In the genomic region with DNA sequence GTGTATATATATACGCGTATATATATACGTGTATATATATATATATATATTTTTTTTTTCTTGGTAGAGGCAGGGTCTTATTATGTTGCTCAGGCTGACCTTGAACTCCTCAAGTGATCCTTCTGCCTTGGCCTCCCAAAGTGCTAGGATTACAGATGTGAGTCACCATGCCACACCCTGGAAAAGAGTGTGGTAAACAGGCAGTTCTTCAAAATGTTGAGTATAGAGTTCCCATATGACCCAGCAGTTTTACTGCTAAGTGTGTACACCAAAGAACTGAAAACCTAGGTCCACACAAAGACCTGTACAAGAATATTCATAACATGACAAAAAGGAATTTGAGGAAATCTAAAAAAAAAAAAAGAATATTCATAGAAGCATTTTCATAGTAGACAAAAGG, we compare ENCODE assay signal across 21 cellular contexts.
DNase-seq lines count a peak whose midpoint lies in the region; ATAC-seq, FAIRE-seq and TF ChIP-seq lines count a peak whose summit lies in the region.
"Had no signal": no experiment of that assay in that cellular context is flagged by ENCODE, and none has a peak within 500 bp of the region (broad histone marks: within the 10 kb centered on the region; RNA-seq: fewer than 3 reads in every experiment).

No MANE protein-coding gene starts in this region.

- BruUV-seq in Calu3 (replicated peaks; lab: Mats Ljungman, UMichigan) = no TSS peak
- BruUV-seq in K562 (replicated peaks; lab: Mats Ljungman, UMichigan) = no TSS peak
- no TSS peak for BruUV-seq in HepG2 (replicated peaks; lab: Mats Ljungman, UMichigan)

- H3K79me2 ChIP-seq in K562 (ENCODE audit: control insufficient read depth, insufficient read depth, low read length) (no peaks in the 10 kb centered on the region), HepG2 (ENCODE audit: insufficient read depth, low read length) (no peaks in the 10 kb centered on the region)

- no peak for TF ChIP-seq CTCF in Calu3 (IDR thresholded peaks at IDR 0.05; ENCODE audit: unreplicated experiment)
- no peak for TF ChIP-seq CTCF in K562 (IDR thresholded peaks at IDR 0.05 in 2 of 3, conservative IDR thresholded peaks at IDR 0.05 in 1 of 3; ENCODE audit: insufficient read depth in 2 of 3, low read depth in 1 of 3, low read length in 3 of 3)
- no peak for TF ChIP-seq CTCF in HepG2 (CRISPR knock-in tag; IDR thresholded peaks at IDR 0.05)
- no peak for TF ChIP-seq CTCF in sigmoid colon (IDR thresholded peaks at IDR 0.05)

- no peaks in the 10 kb centered on the region for H3K36me3 ChIP-seq in K562 (ENCODE audit: control insufficient read depth, insufficient read depth, low read length)
- H3K36me3 ChIP-seq in HepG2 (replicated peaks in 1 of 2; ENCODE audit: control insufficient read depth in 1 of 2, insufficient read depth in 2 of 2, low read length in 2 of 2) = no peaks in the 10 kb centered on the region
- no peaks in the 10 kb centered on the region for H3K36me3 ChIP-seq in sigmoid colon
- H3K36me3 ChIP-seq: neutrophil had no signal

- in situ Hi-C loops in K562 (cut with MboI) = loop anchor here (5.0 kb wide), 1 partner anchor 88 kb away; no protein-coding TSS in a partner anchor
- in situ Hi-C loops in HepG2 (cut with HindIII; ENCODE audit: extremely low pct_ligation_motif_present, low pct_unique_long_range_greater_than_20kb) = loop anchor here (5.0 kb wide), 1 partner anchor 78 kb away; no protein-coding TSS in a partner anchor

- H3K9ac ChIP-seq in K562 (ENCODE audit: insufficient read depth in 1 of 2, low read depth in 2 of 2, low read length in 2 of 2) (no peak overlapping the region), HepG2 (ENCODE audit: insufficient read depth, low read depth, low read length) (no peak overlapping the region)
- H3K9ac ChIP-seq: KMS-11 had no signal

- intact Hi-C loops in Calu3 (cut with micrococcal nuclease; ENCODE audit: unreplicated experiment) (no loop called here), K562 (cut with micrococcal nuclease) (loop anchor here (10.0 kb wide), 1 partner anchor 635 kb away; no protein-coding TSS in a partner anchor), HepG2 (cut with micrococcal nuclease; ENCODE audit: unreplicated experiment) (no loop called here), sigmoid colon (cut with DNase I) (no loop called here)

- WGBS in K562 (ENCODE audit: insufficient coverage, low coverage, missing lambda C conversion rate) = 17% methylated on average over 1 of the region's 3 CpGs
- WGBS in HepG2 (ENCODE audit: low lambda C conversion rate) = 80% methylated on average over 3 of the region's 3 CpGs
- WGBS in sigmoid colon, 2 donors = 62 to 83% methylated on average over 1 to 3 of the region's 3 CpGs

- peak overlapping the region; percentile 45 for H3K27ac Mint-ChIP-seq in Calu3 (ENCODE audit: unreplicated experiment)
- H3K27ac Mint-ChIP-seq: CD4-positive, alpha-beta T cell had no signal

- no peak overlapping the region for H3K4me3 Mint-ChIP-seq in Calu3 (ENCODE audit: low read depth, unreplicated experiment)
- H3K4me3 Mint-ChIP-seq: CD4-positive, alpha-beta T cell had no signal

- H3K4me1 ChIP-seq in K562 (replicated peaks in 1 of 2; ENCODE audit: control insufficient read depth in 2 of 2, insufficient read depth in 2 of 2, low read length in 2 of 2) = peaks cover 11 to 20% of the 10 kb centered on the region in 2 experiments; a peak in 4 of 5 replicates
- H3K4me1 ChIP-seq in HepG2 (ENCODE audit: insufficient read depth, low read length) = peaks cover 18% of the 10 kb centered on the region
- H3K4me1 ChIP-seq in sigmoid colon = no peaks in the 10 kb centered on the region

- TF ChIP-seq RAD21 in K562 (CRISPR knock-in tag; conservative IDR thresholded peaks at IDR 0.05 in 1 of 2, IDR thresholded peaks at IDR 0.05 in 1 of 2) = no peak
- no peak for TF ChIP-seq RAD21 in HepG2 (CRISPR knock-in tag; IDR thresholded peaks at IDR 0.05)

- H3K27ac ChIP-seq in K562 (ENCODE audit: extremely low read depth, low read depth, low read length) = peak overlapping the region; percentile 38; the same call in 1 of the 3 replicates
- H3K27ac ChIP-seq in HepG2 (ENCODE audit: extremely low read length, insufficient read depth, low read length) = no peak overlapping the region
- no peak overlapping the region for H3K27ac ChIP-seq in sigmoid colon
- H3K27ac ChIP-seq: coronary artery, KMS-11, neutrophil had no signal

- H3K9me3 ChIP-seq in K562 (replicated peaks; ENCODE audit: control insufficient read depth, insufficient read depth, low read depth, low read length) (no peaks in the 10 kb centered on the region), HepG2 (ENCODE audit: low read length) (no peaks in the 10 kb centered on the region), sigmoid colon (no peaks in the 10 kb centered on the region)
- H3K9me3 ChIP-seq: neutrophil had no signal

- POLR2A ChIA-PET in K562 (lab: Yijun Ruan, JAX) (no interaction called here), HepG2 (lab: Yijun Ruan, JAX) (no interaction called here)

- peak overlapping the region; percentile 49; the same call in 1 of the 2 replicates for H2AFZ ChIP-seq in K562 (ENCODE audit: low read depth, low read length)
- H2AFZ ChIP-seq in HepG2 (ENCODE audit: low read length) = no peak overlapping the region

- peaks cover 0 to 4% of the 10 kb centered on the region in 2 experiments; a peak in 1 of 5 replicates for H3K27me3 ChIP-seq in K562 (ENCODE audit: control insufficient read depth in 2 of 2, insufficient read depth in 2 of 2, low read length in 2 of 2)
- peaks cover 2 to 10% of the 10 kb centered on the region in 2 experiments; a peak in 3 of 5 replicates for H3K27me3 ChIP-seq in HepG2 (ENCODE audit: control insufficient read depth in 1 of 2, insufficient read depth in 2 of 2, low read length in 2 of 2)
- H3K27me3 ChIP-seq in sigmoid colon = no peaks in the 10 kb centered on the region

- no peak for DNase-seq in Calu3
- DNase-seq in LoVo (ENCODE audit: low spot score) = peak; percentile 83
- peak in 1 of 4 experiments; percentile 44 for DNase-seq in K562 (ENCODE audit: extremely low read depth in 1 of 4, low spot score in 3 of 4)
- no peak for DNase-seq in HepG2 (ENCODE audit: low spot score)
- DNase-seq in sigmoid colon = no peak
- DNase-seq in NCI-H1092 (lab: John Stamatoyannopoulos, UW) = no peak
- no peak for DNase-seq in GM19238 (ENCODE audit: insufficient read length, low spot score)
- DNase-seq: activated naive CD4-positive, alpha-beta T cell treated with anti-CD3 and anti-CD28 coated beads, Interleukin-2, amount 50 U/mL, for 16 hours; activated T-cell treated with anti-CD3 and anti-CD28 coated beads, Interleukin-2, amount 50 U/mL, for 48 hours; CD4-positive, alpha-beta T cell; DMS79; NCI-H1436; NCI-H2171; stimulated activated CD4-positive, alpha-beta T cell treated with anti-CD3 and anti-CD28 coated beads, Interleukin-12 subunit alpha, Interleukin-12 subunit beta, amount 100 ng/mL, for 4 hours; stimulated activated CD8-positive, alpha-beta memory T cell treated with anti-CD3 and anti-CD28 coated beads, Interleukin-4, amount 100 ng/mL, for 48 hours had no signal

- H3K4me2 ChIP-seq in K562 (ENCODE audit: insufficient read depth, low read length) (no peak overlapping the region), HepG2 (ENCODE audit: low read depth, low read length) (no peak overlapping the region)
- H3K4me2 ChIP-seq: KMS-11 had no signal

- TF ChIP-seq EP300 in K562 (IDR thresholded peaks at IDR 0.05; ENCODE audit: low read length) (no peak), HepG2 (IDR thresholded peaks at IDR 0.05; ENCODE audit: low read depth in 2 of 2, low read length in 2 of 2) (no peak), HepG2 (CRISPR knock-in tag; IDR thresholded peaks at IDR 0.05; ENCODE audit: borderline replicate concordance) (no peak), sigmoid colon (IDR thresholded peaks at IDR 0.05) (no peak)

- H4K20me1 ChIP-seq in K562 (replicated peaks; ENCODE audit: control insufficient read depth, insufficient read depth, low read length) (no peaks in the 10 kb centered on the region), HepG2 (ENCODE audit: insufficient read depth, low read length) (no peaks in the 10 kb centered on the region)

- no peak; the same call in 1 of the 3 replicates for ATAC-seq in K562
- ATAC-seq in HepG2 = no peak
- ATAC-seq in GM19455 (IDR thresholded peaks at IDR 0.05; ENCODE audit: unreplicated experiment) = no peak
- ATAC-seq: activated CD4-positive, CD25-positive, alpha-beta regulatory T cell treated with anti-CD3 and anti-CD28 coated beads, Interleukin-2, amount 50 U/mL, for 24 hours had no signal

- peaks cover 42% of the 10 kb centered on the region for H3K4me1 Mint-ChIP-seq in Calu3 (ENCODE audit: low read depth, unreplicated experiment)

- no peak for TF ChIP-seq POLR2A in K562 (conservative IDR thresholded peaks at IDR 0.05)
- TF ChIP-seq POLR2A in HepG2 (IDR thresholded peaks at IDR 0.05; ENCODE audit: insufficient read depth in 1 of 2, low read depth in 2 of 2, low read length in 2 of 2) = no peak
- no peak for TF ChIP-seq POLR2A in sigmoid colon (IDR thresholded peaks at IDR 0.05)

- no peaks in the 10 kb centered on the region for H3K27me3 Mint-ChIP-seq in Calu3 (ENCODE audit: unreplicated experiment)
- H3K27me3 Mint-ChIP-seq: CD4-positive, alpha-beta T cell had no signal

- H3K4me3 ChIP-seq in K562 = no peak overlapping the region
- no peak overlapping the region for H3K4me3 ChIP-seq in HepG2 (replicated peaks in 1 of 3; ENCODE audit: insufficient read depth in 1 of 3, low read depth in 2 of 3, low read length in 3 of 3)
- no peak overlapping the region for H3K4me3 ChIP-seq in sigmoid colon
- H3K4me3 ChIP-seq: coronary artery had no signal

- peak; percentile 56 for FAIRE-seq in K562 (lab: Jason Lieb, UNC)
- no peak for FAIRE-seq in HepG2 (lab: Jason Lieb, UNC)
- FAIRE-seq: frontal cortex had no signal

- peaks cover 4% of the 10 kb centered on the region for H3K36me3 Mint-ChIP-seq in Calu3 (ENCODE audit: insufficient read depth, unreplicated experiment)

- no peaks in the 10 kb centered on the region for H3K9me1 ChIP-seq in K562 (ENCODE audit: control insufficient read depth, insufficient read depth, low read length)

- CTCF ChIA-PET in Calu3 (lab: Charles Lee) (no interaction called here), K562 (lab: Yijun Ruan, JAX; ENCODE audit: low intra/inter-chr PET ratio) (interaction anchor here (0.7 kb wide), 1 partner anchor 377 kb away, joined by 3 read pairs; no protein-coding TSS in a partner anchor), HepG2 (lab: Yijun Ruan, JAX; ENCODE audit: low intra/inter-chr PET ratio, low total read pairs) (no interaction called here)

- H3K9me3 Mint-ChIP-seq in Calu3 (ENCODE audit: low read depth, unreplicated experiment) = no peaks in the 10 kb centered on the region
- H3K9me3 Mint-ChIP-seq: CD4-positive, alpha-beta T cell had no signal

TF ChIP-seq in K562, 482 proteins besides CTCF, POLR2A, EP300 and RAD21 (continues in another document):
- TF ChIP-seq ZNF3 (CRISPR knock-in tag; IDR thresholded peaks at IDR 0.05) (no peak), BACH1 (tag; IDR thresholded peaks at IDR 0.05) (no peak), ZNF217 (CRISPR knock-in tag; IDR thresholded peaks at IDR 0.05) (no peak), LCOR (CRISPR knock-in tag; IDR thresholded peaks at IDR 0.05) (no peak), ELF1 (tag; IDR thresholded peaks at IDR 0.05) (no peak)

TF ChIP-seq in HepG2, 621 proteins besides CTCF, POLR2A, EP300 and RAD21 (continues in another document):
- TF ChIP-seq FOSL2 (CRISPR knock-in tag; IDR thresholded peaks at IDR 0.05) (peak; percentile 44; the same call in 1 of the 2 replicates), NFYC (CRISPR knock-in tag; IDR thresholded peaks at IDR 0.05) (no peak), REPIN1 (CRISPR knock-in tag; IDR thresholded peaks at IDR 0.05; ENCODE audit: borderline replicate concordance, low read depth) (no peak)
